37 cellular contexts compared by ENCODE assay signal in genomic region chr1:22812993-22813790, GRCh38.
"Had no signal": no experiment of that assay in that cellular context is flagged by ENCODE, and none has a peak within 500 bp of the region (broad histone marks: within the 10 kb centered on the region; RNA-seq: fewer than 3 reads in every experiment).

No MANE protein-coding gene starts in this region.

- H3K27me3 Mint-ChIP-seq: activated CD4-positive, alpha-beta memory T cell treated with anti-CD3 and anti-CD28 coated beads, Interleukin-2, amount 10 ng/mL, durations not matched to agents 7 days and 5 days; activated CD8-positive, alpha-beta memory T cell treated with anti-CD3 and anti-CD28 coated beads, Interleukin-2, amount 10 ng/mL, durations not matched to agents 7 days and 5 days; activated naive CD8-positive, alpha-beta T cell treated with anti-CD3 and anti-CD28 coated beads for 36 hours had no signal

- H3K27ac Mint-ChIP-seq: activated B cell treated with CpG ODN at 0.5 μM for 24 hours; activated CD4-positive, alpha-beta memory T cell treated with anti-CD3 and anti-CD28 coated beads, Interleukin-2, amount 10 ng/mL, durations not matched to agents 7 days and 5 days; activated CD8-positive, alpha-beta memory T cell treated with anti-CD3 and anti-CD28 coated beads, Interleukin-2, amount 10 ng/mL, durations not matched to agents 7 days and 5 days; activated naive CD8-positive, alpha-beta T cell treated with anti-CD3 and anti-CD28 coated beads for 36 hours; T-helper 1 cell treated with Interleukin-12 subunit alpha and Interleukin-12 subunit beta and Interleukin-4 antibody, amounts not matched to agents 30 μg/mL and 1 μg/mL, for 36 hours; T-helper 2 cell treated with Interferon-gamma antibody and Interleukin-4, amounts not matched to agents 5 μg/mL and 100 μg/mL, for 36 hours had no signal

- H3K9me3 Mint-ChIP-seq: activated B cell treated with CpG ODN at 0.5 μM for 24 hours; activated CD4-positive, alpha-beta memory T cell treated with anti-CD3 and anti-CD28 coated beads, Interleukin-2, amount 10 ng/mL, durations not matched to agents 7 days and 5 days; activated naive CD8-positive, alpha-beta T cell treated with anti-CD3 and anti-CD28 coated beads for 36 hours; central memory CD8-positive, alpha-beta T cell; T-helper 1 cell treated with Interleukin-12 subunit alpha and Interleukin-12 subunit beta and Interleukin-4 antibody, amounts not matched to agents 30 μg/mL and 1 μg/mL, for 36 hours; T-helper 2 cell treated with Interferon-gamma antibody and Interleukin-4, amounts not matched to agents 5 μg/mL and 100 μg/mL, for 36 hours had no signal

- H3K4me3 Mint-ChIP-seq: activated B cell treated with CpG ODN at 0.5 μM for 24 hours; activated CD4-positive, alpha-beta memory T cell treated with anti-CD3 and anti-CD28 coated beads, Interleukin-2, amount 10 ng/mL, durations not matched to agents 7 days and 5 days; activated CD8-positive, alpha-beta memory T cell treated with anti-CD3 and anti-CD28 coated beads, Interleukin-2, amount 10 ng/mL, durations not matched to agents 7 days and 5 days; activated naive CD8-positive, alpha-beta T cell treated with anti-CD3 and anti-CD28 coated beads for 36 hours; central memory CD8-positive, alpha-beta T cell; T-helper 1 cell treated with Interleukin-12 subunit alpha and Interleukin-12 subunit beta and Interleukin-4 antibody, amounts not matched to agents 30 μg/mL and 1 μg/mL, for 36 hours; T-helper 2 cell treated with Interferon-gamma antibody and Interleukin-4, amounts not matched to agents 5 μg/mL and 100 μg/mL, for 36 hours had no signal

- DNase-seq: activated B cell treated with CpG ODN at 0.5 μM for 24 hours; activated CD4-positive, alpha-beta memory T cell treated with anti-CD3 and anti-CD28 coated beads, Interleukin-2, amount 10 ng/mL, durations not matched to agents 7 days and 5 days; activated CD4-positive, alpha-beta T cell treated with anti-CD3 and anti-CD28 coated beads for 4 hours; activated CD4-positive, alpha-beta T cell treated with anti-CD3 and anti-CD28 coated beads, Interleukin-2, amount 50 U/mL, for 1 hour; activated CD4-positive, CD25-positive, alpha-beta regulatory T cell treated with anti-CD3 and anti-CD28 coated beads, Interleukin-2, amount 50 U/mL, for 72 hours; activated CD8-positive, alpha-beta memory T cell treated with anti-CD3 and anti-CD28 coated beads for 24 hours; activated CD8-positive, alpha-beta memory T cell treated with anti-CD3 and anti-CD28 coated beads, Interleukin-2, amount 10 ng/mL, durations not matched to agents 7 days and 5 days; activated CD8-positive, alpha-beta memory T cell treated with anti-CD3 and anti-CD28 coated beads, Interleukin-2, amount 50 U/mL, for 48 hours; activated effector memory CD4-positive, alpha-beta T cell treated with Interleukin-2 at 50 U/mL for 16 hours; activated naive CD4-positive, alpha-beta T cell; activated naive CD4-positive, alpha-beta T cell treated with anti-CD3 and anti-CD28 coated beads, Interleukin-2, amount 50 U/mL, for 16 hours; activated naive CD8-positive, alpha-beta T cell treated with anti-CD3 and anti-CD28 coated beads for 36 hours; activated T-cell treated with anti-CD3 and anti-CD28 coated beads, Interleukin-2, amount 50 U/mL, for 48 hours; amniotic stem cell; Kasumi-1; KG1; MG63; NCI-H1048; NCI-H1105 treated with DMSO at 0.1 percent for 48 hours; NCI-H1436; NCI-H1694; NCI-H1930; NCI-H2081 treated with DMSO at 0.1 percent for 48 hours; NCI-H226; NCI-H446 treated with DMSO at 0.1 percent for 48 hours; NCI-H524; NCI-H69; NCI-H82; SHP77; SJCRH30 had no signal

- H3K36me3 ChIP-seq: ascending aorta, cardiac muscle cell, MG63, SJCRH30 had no signal

- ATAC-seq: activated CD8-positive, alpha-beta memory T cell treated with anti-CD3 and anti-CD28 coated beads, Interleukin-2, amount 10 ng/mL, durations not matched to agents 7 days and 5 days; Panc1 had no signal

- H3K36me3 Mint-ChIP-seq: activated CD8-positive, alpha-beta memory T cell treated with anti-CD3 and anti-CD28 coated beads, Interleukin-2, amount 10 ng/mL, durations not matched to agents 7 days and 5 days; activated naive CD8-positive, alpha-beta T cell treated with anti-CD3 and anti-CD28 coated beads for 36 hours had no signal

- H3K4me3 ChIP-seq: ascending aorta, cardiac muscle cell, MG63, SJCRH30, SK-N-MC had no signal

- H3K9me3 ChIP-seq: ascending aorta, MG63, SJCRH30 had no signal

- H3K27ac ChIP-seq: ascending aorta, cardiac muscle cell, SJCRH30, SK-N-MC had no signal

- H3K4me1 Mint-ChIP-seq: activated B cell treated with CpG ODN at 0.5 μM for 24 hours; activated CD4-positive, alpha-beta memory T cell treated with anti-CD3 and anti-CD28 coated beads, Interleukin-2, amount 10 ng/mL, durations not matched to agents 7 days and 5 days; activated CD8-positive, alpha-beta memory T cell treated with anti-CD3 and anti-CD28 coated beads, Interleukin-2, amount 10 ng/mL, durations not matched to agents 7 days and 5 days; activated naive CD8-positive, alpha-beta T cell treated with anti-CD3 and anti-CD28 coated beads for 36 hours; central memory CD8-positive, alpha-beta T cell had no signal

- H3K27me3 ChIP-seq: ascending aorta, cardiac muscle cell, MG63, SJCRH30 had no signal
